Comparison of ENCODE assay signal across 24 cellular contexts in the genomic region with DNA sequence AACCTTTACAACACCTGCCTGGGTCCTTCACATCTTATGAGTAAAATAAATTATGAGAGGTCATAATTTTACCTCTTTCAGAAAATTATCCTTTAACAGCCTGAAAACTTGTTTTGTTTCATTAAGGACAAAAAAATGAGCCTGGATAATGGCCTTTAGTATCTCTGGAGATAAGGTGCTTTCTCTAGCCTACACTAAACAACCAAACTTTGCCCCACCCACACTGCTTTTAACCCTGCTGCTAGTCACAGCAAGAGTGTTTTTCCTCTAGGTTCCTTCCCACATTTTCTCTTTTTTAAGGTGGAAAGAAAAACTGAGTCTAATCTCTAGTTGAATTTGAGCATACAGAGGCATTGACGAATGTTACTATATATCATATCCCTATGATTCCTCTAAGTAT.
"Had no signal": no experiment of that assay in that cellular context is flagged by ENCODE, and none has a peak within 500 bp of the region (broad histone marks: within the 10 kb centered on the region; RNA-seq: fewer than 3 reads in every experiment).

No MANE protein-coding gene starts in this region.

- H3K9me3 ChIP-seq: breast epithelium, colonic mucosa, MG63 had no signal

- H3K4me1 ChIP-seq: breast epithelium, colonic mucosa had no signal

- H3K27ac Mint-ChIP-seq: activated CD8-positive, alpha-beta memory T cell treated with anti-CD3 and anti-CD28 coated beads, Interleukin-2, amount 10 ng/mL, durations not matched to agents 7 days and 5 days had no signal

- H3K36me3 ChIP-seq: breast epithelium, colonic mucosa, MG63 had no signal

- H3K9me3 Mint-ChIP-seq: activated T-helper 2 cell treated with anti-CD3 and anti-CD28 coated beads, Interferon-gamma antibody, Interleukin-2, Interleukin-4, amounts not matched to agents 10 μg/mL and 5 μg/mL and 100 μg/mL, durations not matched to agents 14 hours and 24 hours and 36 hours had no signal

- DNase-seq: activated CD4-positive, alpha-beta T cell treated with anti-CD3 and anti-CD28 coated beads for 4 hours; activated CD8-positive, alpha-beta memory T cell treated with anti-CD3 and anti-CD28 coated beads, Interleukin-2, amount 10 ng/mL, durations not matched to agents 7 days and 5 days; activated gamma-delta T cell treated with Interleukin-2 at 50 U/mL for 16 hours; activated naive CD4-positive, alpha-beta T cell treated with anti-CD3 and anti-CD28 coated beads, Interleukin-2, amount 50 U/mL, for 16 hours; activated T-cell treated with anti-CD3 and anti-CD28 coated beads, Interleukin-2, amount 50 U/mL, for 48 hours; aorta; caudate nucleus; colonic mucosa; MG63; MV-4-11; NCI-H1092 treated with DMSO at 0.1 percent for 48 hours; NCI-H1417 treated with DMSO at 0.1 percent for 48 hours; NCI-H1694; NCI-H2029; NCI-H345; NCI-H510A; NCI-H526 treated with DMSO at 0.1 percent for 48 hours; NCI-H82; PC-3; SHP77 treated with DMSO at 0.1 percent for 48 hours; WERI-Rb-1 had no signal

- H3K4me3 Mint-ChIP-seq: activated CD8-positive, alpha-beta memory T cell treated with anti-CD3 and anti-CD28 coated beads, Interleukin-2, amount 10 ng/mL, durations not matched to agents 7 days and 5 days had no signal

- ATAC-seq: activated CD4-positive, CD25-positive, alpha-beta regulatory T cell treated with anti-CD3 and anti-CD28 coated beads, Interleukin-2, amount 50 U/mL, for 24 hours; activated CD8-positive, alpha-beta memory T cell treated with anti-CD3 and anti-CD28 coated beads, Interleukin-2, amount 10 ng/mL, durations not matched to agents 7 days and 5 days; PC-3 had no signal

- H3K27me3 ChIP-seq: breast epithelium, colonic mucosa, MG63 had no signal

- H3K4me3 ChIP-seq: breast epithelium, colonic mucosa, MG63 had no signal

- H3K27ac ChIP-seq: breast epithelium, colonic mucosa, WERI-Rb-1 had no signal
